ENCODE assay signal across 19 cellular contexts in the genomic region with DNA sequence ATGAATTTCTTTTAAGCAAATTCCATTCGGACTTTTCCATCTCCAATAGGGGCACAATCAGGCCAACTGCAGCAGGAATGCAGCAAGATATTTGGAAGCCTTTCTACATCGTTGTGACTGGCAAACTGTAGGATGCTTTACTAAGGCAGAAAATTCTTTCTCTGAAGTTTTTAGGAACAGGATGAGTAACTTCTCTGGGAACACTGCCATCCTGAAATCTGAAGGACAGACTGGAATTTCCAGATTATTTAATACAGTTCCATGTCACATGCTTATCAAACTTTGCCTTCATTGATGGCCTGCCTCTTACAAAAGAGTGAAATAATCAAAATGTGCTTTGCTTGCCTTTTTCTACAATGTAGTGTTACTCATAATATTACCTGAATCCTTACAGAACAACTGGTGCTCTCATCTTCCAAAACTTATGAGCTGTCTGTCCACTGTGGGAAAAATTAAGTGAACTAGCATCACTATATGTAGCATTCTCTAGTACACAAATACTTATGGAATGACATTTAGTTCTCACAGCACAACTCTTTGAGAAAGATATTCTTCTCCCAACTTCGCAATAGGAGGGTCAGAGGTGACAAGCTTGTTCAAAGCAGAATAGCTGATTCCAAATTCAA. TPM values are rescaled to one million over a fixed set of nuclear protein-coding genes. Genes with fewer than 3 reads are reported as not detected.
DNase-seq lines count a peak whose midpoint lies in the region; ATAC-seq, FAIRE-seq and TF ChIP-seq lines count a peak whose summit lies in the region.
"Had no signal": no experiment of that assay in that cellular context is flagged by ENCODE, and none has a peak within 500 bp of the region (broad histone marks: within the 10 kb centered on the region; RNA-seq: fewer than 3 reads in every experiment).

No MANE protein-coding gene starts in this region.

- peak; percentile 88 for ATAC-seq in foreskin keratinocyte
- ATAC-seq: stimulated activated naive CD8-positive, alpha-beta T cell treated with anti-CD3 and anti-CD28 coated beads, Interleukin-15, Interleukin-2, amounts not matched to agents 100 U/mL and 50 U/mL, for 24 hours; T-cell had no signal

- H3K27me3 ChIP-seq in ACC112 (ENCODE audit: insufficient read depth, low read length) (no peaks in the 10 kb centered on the region), astrocyte (ENCODE audit: insufficient read depth, low read length) (no peaks in the 10 kb centered on the region), foreskin keratinocyte (no peaks in the 10 kb centered on the region), thyroid gland (no peaks in the 10 kb centered on the region)
- H3K27me3 ChIP-seq: vagina had no signal

- peak overlapping the region; percentile 81 for H3K27ac ChIP-seq in ACC112 (ENCODE audit: low read depth, low read length)
- peak overlapping the region; percentile 50 for H3K27ac ChIP-seq in astrocyte (ENCODE audit: low read depth, low read length)
- H3K27ac ChIP-seq in foreskin keratinocyte, result no peak overlapping the region
- H3K27ac ChIP-seq in thyroid gland, result no peak overlapping the region
- H3K27ac ChIP-seq: coronary artery, lower lobe of right lung, skin epidermis, vagina had no signal

- peak; percentile 25 for DNase-seq in HT1080 (ENCODE audit: low read depth)
- peak; percentile 65 for DNase-seq in astrocyte (ENCODE audit: low read depth)
- DNase-seq in foreskin keratinocyte, result peak in 1 of 2 donors; percentile 73
- DNase-seq in thyroid gland, result no peak
- DNase-seq in NCI-H1436 (lab: John Stamatoyannopoulos, UW), result no peak
- DNase-seq in nephron progenitor cell, result no peak
- no peak for DNase-seq in NCI-H2107 (lab: John Stamatoyannopoulos, UW)
- DNase-seq: activated CD4-positive, CD25-positive, alpha-beta regulatory T cell treated with anti-CD3 and anti-CD28 coated beads, Interleukin-2, amount 50 U/mL, for 72 hours; activated naive CD8-positive, alpha-beta T cell treated with anti-CD3 and anti-CD28 coated beads, Interleukin-2, amount 10 ng/mL, durations not matched to agents 7 days and 5 days; activated T-cell treated with anti-CD3 and anti-CD28 coated beads for 4 hours; lower lobe of right lung; NCI-H1417 treated with DMSO at 0.1 percent for 48 hours; NCI-H524 treated with DMSO at 0.1 percent for 48 hours; stimulated activated naive CD8-positive, alpha-beta T cell treated with anti-CD3 and anti-CD28 coated beads, Interleukin-15, Interleukin-2, amounts not matched to agents 100 U/mL and 50 U/mL, for 24 hours; T-cell had no signal

- 58 to 63% methylated on average over 3 of the region's 3 CpGs for WGBS in thyroid gland, 2 donors

- TF ChIP-seq CTCF in astrocyte (IDR thresholded peaks at IDR 0.05; ENCODE audit: insufficient read depth, low read depth, low read length), result no peak
- TF ChIP-seq CTCF in foreskin keratinocyte (conservative IDR thresholded peaks at IDR 0.05), result no peak
- no peak for TF ChIP-seq CTCF in thyroid gland (IDR thresholded peaks at IDR 0.05)
- no peak for TF ChIP-seq CTCF in nephron progenitor cell (IDR thresholded peaks at IDR 0.05)

- no peak for FAIRE-seq in astrocyte (lab: Jason Lieb, UNC)

- peak overlapping the region; percentile 6 for H3K4me2 ChIP-seq in astrocyte (ENCODE audit: low read length)

- no peak for TF ChIP-seq POLR2A in thyroid gland (IDR thresholded peaks at IDR 0.05)

- intact Hi-C loops in thyroid gland (cut with DNase I), result no loop called here

- no peak overlapping the region for H3K4me3 Mint-ChIP-seq in astrocyte (ENCODE audit: unreplicated experiment)
- no peak overlapping the region for H3K4me3 Mint-ChIP-seq in nephron progenitor cell
- H3K4me3 Mint-ChIP-seq: activated naive CD8-positive, alpha-beta T cell treated with anti-CD3 and anti-CD28 coated beads, Interleukin-2, amount 10 ng/mL, durations not matched to agents 7 days and 5 days; T-cell had no signal

- H3K9me3 Mint-ChIP-seq in astrocyte (ENCODE audit: unreplicated experiment) (no peaks in the 10 kb centered on the region), nephron progenitor cell (peaks cover 6% of the 10 kb centered on the region)
- H3K9me3 Mint-ChIP-seq: activated naive CD8-positive, alpha-beta T cell treated with anti-CD3 and anti-CD28 coated beads, Interleukin-2, amount 10 ng/mL, durations not matched to agents 7 days and 5 days; T-cell had no signal

- no peak overlapping the region for H3K9ac ChIP-seq in astrocyte (ENCODE audit: low read length)

- H3K4me1 ChIP-seq in ACC112 (ENCODE audit: control insufficient read depth, insufficient read depth, low read length, unreplicated experiment) (peaks cover 19% of the 10 kb centered on the region), astrocyte (ENCODE audit: insufficient read depth, low read length) (no peaks in the 10 kb centered on the region), foreskin keratinocyte (no peaks in the 10 kb centered on the region), thyroid gland (no peaks in the 10 kb centered on the region)
- H3K4me1 ChIP-seq: lower lobe of right lung, vagina had no signal

- H2AFZ ChIP-seq in ACC112 (ENCODE audit: low read length, unreplicated experiment) (no peak overlapping the region), astrocyte (ENCODE audit: low read depth, low read length) (no peak overlapping the region)

- no peak overlapping the region for H3K4me3 ChIP-seq in ACC112 (ENCODE audit: low read depth, low read length)
- no peak overlapping the region for H3K4me3 ChIP-seq in astrocyte (ENCODE audit: insufficient read depth, low read depth, low read length)
- no peak overlapping the region for H3K4me3 ChIP-seq in thyroid gland (replicated peaks in 1 of 3)
- H3K4me3 ChIP-seq: coronary artery, lower lobe of right lung, skin epidermis, vagina had no signal

- H3K4me1 Mint-ChIP-seq in astrocyte (ENCODE audit: low read depth, unreplicated experiment) (peaks cover 2% of the 10 kb centered on the region), nephron progenitor cell (no peaks in the 10 kb centered on the region)
- H3K4me1 Mint-ChIP-seq: activated naive CD8-positive, alpha-beta T cell treated with anti-CD3 and anti-CD28 coated beads, Interleukin-2, amount 10 ng/mL, durations not matched to agents 7 days and 5 days; T-cell had no signal

- H3K79me2 ChIP-seq in ACC112 (ENCODE audit: control insufficient read depth, insufficient read depth, low read length, unreplicated experiment) (no peaks in the 10 kb centered on the region), astrocyte (ENCODE audit: insufficient read depth, low read length) (no peaks in the 10 kb centered on the region)

- no peaks in the 10 kb centered on the region for H4K20me1 ChIP-seq in astrocyte (ENCODE audit: insufficient read depth, low read length)

- H3K27ac Mint-ChIP-seq in astrocyte (ENCODE audit: unreplicated experiment) (no peak overlapping the region), nephron progenitor cell (no peak overlapping the region)
- H3K27ac Mint-ChIP-seq: activated naive CD8-positive, alpha-beta T cell treated with anti-CD3 and anti-CD28 coated beads, Interleukin-2, amount 10 ng/mL, durations not matched to agents 7 days and 5 days; T-cell had no signal

- no peaks in the 10 kb centered on the region for H3K36me3 Mint-ChIP-seq in astrocyte (ENCODE audit: low read depth, unreplicated experiment)
- no peaks in the 10 kb centered on the region for H3K36me3 Mint-ChIP-seq in nephron progenitor cell (ENCODE audit: low read depth)
- H3K36me3 Mint-ChIP-seq: activated naive CD8-positive, alpha-beta T cell treated with anti-CD3 and anti-CD28 coated beads, Interleukin-2, amount 10 ng/mL, durations not matched to agents 7 days and 5 days; T-cell had no signal

- H3K9me3 ChIP-seq in astrocyte (ENCODE audit: insufficient read depth, low read depth, low read length) (no peaks in the 10 kb centered on the region), thyroid gland (no peaks in the 10 kb centered on the region)
- H3K9me3 ChIP-seq: lower lobe of right lung, vagina had no signal

- H3K27me3 Mint-ChIP-seq in astrocyte (ENCODE audit: low read depth, unreplicated experiment), result no peaks in the 10 kb centered on the region
- H3K27me3 Mint-ChIP-seq in nephron progenitor cell (ENCODE audit: low read depth, poor library complexity), result peaks cover 2% of the 10 kb centered on the region
- H3K27me3 Mint-ChIP-seq: activated naive CD8-positive, alpha-beta T cell treated with anti-CD3 and anti-CD28 coated beads, Interleukin-2, amount 10 ng/mL, durations not matched to agents 7 days and 5 days; T-cell had no signal

- H3K36me3 ChIP-seq in ACC112 (ENCODE audit: insufficient read depth, low read length) (no peaks in the 10 kb centered on the region), astrocyte (ENCODE audit: insufficient read depth, low read length) (no peaks in the 10 kb centered on the region), thyroid gland (no peaks in the 10 kb centered on the region)
- H3K36me3 ChIP-seq: lower lobe of right lung, vagina had no signal

RNA-seq across cellular contexts. Expression of gene MAP2, which starts 32.0 kb away (rescaled TPM):
- 0.77 and 1.5 TPM in 2 replicates for total RNA-seq in HT1080 (2014; rRNA removed; shearing (Covaris generic))
- 0.34 and 0.48 TPM in 2 replicates for polyA plus RNA-seq in HT1080 (2015; cell fraction: cytosol; rRNA removed)
- 0.68 and 1.9 TPM in 2 replicates for polyA plus RNA-seq in HT1080 (2015; cell fraction: nucleus; rRNA removed)
- 11.8 and 15.9 TPM in 2 replicates for total RNA-seq in astrocyte
- 7.4 and 9.1 TPM in 2 replicates for total RNA-seq in foreskin keratinocyte
- polyA plus RNA-seq in foreskin keratinocyte, result 3.1 and 3.6 TPM in 2 replicates
- total RNA-seq in thyroid gland, result 100 to 1,000 TPM in 2 of 4 donors, 10 to 100 TPM in 2; 73.8 to 211 (median 122) TPM
- total RNA-seq: activated naive CD8-positive, alpha-beta T cell treated with anti-CD3 and anti-CD28 coated beads, Interleukin-2, amount 10 ng/mL, durations not matched to agents 7 days and 5 days had no signal

Comparison
In these comparisons a context has a peak if more than half of its experiments do, and no peak if none do; other contexts are left out.
1. H3K27ac ChIP-seq: peak in ACC112 (single experiment) and astrocyte (single experiment); none in foreskin keratinocyte (single experiment) and thyroid gland (0 of 3).
2. DNase-seq: peak in HT1080 (single experiment) and astrocyte (single experiment); none in thyroid gland (0 of 2), NCI-H1436 (single experiment), nephron progenitor cell (single experiment) and NCI-H2107 (single experiment).